23 cellular contexts compared by ENCODE assay signal in the genomic region with DNA sequence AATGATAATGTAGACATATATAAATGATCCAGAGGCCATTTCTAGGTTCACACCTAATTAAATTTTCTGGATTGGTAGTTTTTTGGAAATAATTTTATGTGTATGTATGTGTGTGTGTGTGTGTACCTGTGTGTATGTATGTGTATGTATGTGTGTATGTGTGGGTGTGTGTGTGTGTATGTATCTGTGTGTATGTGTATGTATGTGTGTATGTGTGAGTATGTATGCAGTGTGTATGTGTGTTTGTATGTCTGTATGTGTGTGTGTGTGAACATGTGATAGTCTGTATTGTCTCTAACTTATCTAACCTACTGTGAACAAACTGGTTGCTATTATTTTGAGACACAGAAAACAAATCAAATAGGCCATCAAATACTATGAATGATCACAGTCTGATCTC.
"Had no signal": no experiment of that assay in that cellular context is flagged by ENCODE, and none has a peak within 500 bp of the region (broad histone marks: within the 10 kb centered on the region; RNA-seq: fewer than 3 reads in every experiment).

No MANE protein-coding gene starts in this region.

- H3K27ac ChIP-seq: KMS-11, SJSA1, SK-N-MC had no signal

- H3K9me3 ChIP-seq: SJSA1 had no signal

- H3K9ac ChIP-seq: KMS-11 had no signal

- H3K36me3 ChIP-seq: SJSA1 had no signal

- H3K4me3 ChIP-seq: SJSA1, SK-N-MC had no signal

- H3K4me1 ChIP-seq: SJSA1 had no signal

- H3K27me3 ChIP-seq: SJSA1 had no signal

- FAIRE-seq: RCC 7860 had no signal

- H3K4me2 ChIP-seq: KMS-11 had no signal

- DNase-seq: Kasumi-1, MV-4-11, NCI-H1048, NCI-H1105, NCI-H1417 treated with DMSO at 0.1 percent for 48 hours, NCI-H146, NCI-H1694 treated with DMSO at 0.1 percent for 48 hours, NCI-H1930, NCI-H2081, NCI-H2171, NCI-H226, NCI-H446, NCI-H510A, NCI-H524 treated with DMSO at 0.1 percent for 48 hours, NCI-H69, NCI-H774, Right ventricle myocardium superior, RPMI8226, SIG-M5 had no signal
